ENCODE assay signal across 11 cellular contexts in genomic region chr7:50355817-50356178, GRCh38.
DNase-seq lines count a peak whose midpoint lies in the region; ATAC-seq and TF ChIP-seq lines count a peak whose summit lies in the region.
"Had no signal": no experiment of that assay in that cellular context is flagged by ENCODE, and none has a peak within 500 bp of the region (broad histone marks: within the 10 kb centered on the region; RNA-seq: fewer than 3 reads in every experiment).

No MANE protein-coding gene starts in this region.

- H3K9me3 Mint-ChIP-seq in activated naive CD4-positive, alpha-beta T cell treated with anti-CD3 and anti-CD28 coated beads, Interleukin-2, amount 10 ng/mL, durations not matched to agents 7 days and 5 days, result no peaks in the 10 kb centered on the region
- H3K9me3 Mint-ChIP-seq in stimulated activated naive CD8-positive, alpha-beta T cell treated with anti-CD3 and anti-CD28 coated beads, Interleukin-15, amount 100 ng/mL, for 72 hours, result no peaks in the 10 kb centered on the region

- H3K27ac Mint-ChIP-seq in activated naive CD4-positive, alpha-beta T cell treated with anti-CD3 and anti-CD28 coated beads, Interleukin-2, amount 10 ng/mL, durations not matched to agents 7 days and 5 days, result peak overlapping the region; percentile 95
- H3K27ac Mint-ChIP-seq in stimulated activated naive CD8-positive, alpha-beta T cell treated with anti-CD3 and anti-CD28 coated beads, Interleukin-15, amount 100 ng/mL, for 72 hours, result peak overlapping the region; percentile 99 to 100

- no peak for DNase-seq in activated naive CD4-positive, alpha-beta T cell treated with anti-CD3 and anti-CD28 coated beads, Interleukin-2, amount 10 ng/mL, durations not matched to agents 7 days and 5 days
- DNase-seq in activated naive CD4-positive, alpha-beta T cell (lab: John Stamatoyannopoulos, UW), result no peak
- peak; percentile 18 for DNase-seq in UCSD-AML1 (lab: John Stamatoyannopoulos, UW; ENCODE audit: unreplicated experiment)
- DNase-seq in erythroblast (lab: John Stamatoyannopoulos, UW), result peak; percentile 90 to 92
- DNase-seq in stimulated activated naive CD8-positive, alpha-beta T cell treated with anti-CD3 and anti-CD28 coated beads, Interleukin-15, amount 100 ng/mL, for 72 hours, result no peak
- DNase-seq in D341Med (ENCODE audit: low spot score), result no peak
- no peak for DNase-seq in DMS53 (lab: John Stamatoyannopoulos, UW)
- no peak for DNase-seq in hepatic stellate cell (ENCODE audit: low spot score)
- DNase-seq: NCI-H187, NCI-H748 treated with DMSO at 0.1 percent for 48 hours had no signal

- no peak for ATAC-seq in stimulated activated naive CD8-positive, alpha-beta T cell treated with anti-CD3 and anti-CD28 coated beads, Interleukin-15, amount 100 ng/mL, for 72 hours
- ATAC-seq: gastrocnemius medialis had no signal

- H3K27me3 Mint-ChIP-seq in activated naive CD4-positive, alpha-beta T cell treated with anti-CD3 and anti-CD28 coated beads, Interleukin-2, amount 10 ng/mL, durations not matched to agents 7 days and 5 days, result no peaks in the 10 kb centered on the region
- H3K27me3 Mint-ChIP-seq in stimulated activated naive CD8-positive, alpha-beta T cell treated with anti-CD3 and anti-CD28 coated beads, Interleukin-15, amount 100 ng/mL, for 72 hours, result no peaks in the 10 kb centered on the region

- peak; percentile 52 for TF ChIP-seq POLR2A in erythroblast (IDR thresholded peaks at IDR 0.05; ENCODE audit: low read length)

- peaks cover 97% of the 10 kb centered on the region for H3K4me1 Mint-ChIP-seq in activated naive CD4-positive, alpha-beta T cell treated with anti-CD3 and anti-CD28 coated beads, Interleukin-2, amount 10 ng/mL, durations not matched to agents 7 days and 5 days
- peaks cover 98% of the 10 kb centered on the region for H3K4me1 Mint-ChIP-seq in stimulated activated naive CD8-positive, alpha-beta T cell treated with anti-CD3 and anti-CD28 coated beads, Interleukin-15, amount 100 ng/mL, for 72 hours

- CTCF ChIA-PET in activated naive CD4-positive, alpha-beta T cell treated with anti-CD3 and anti-CD28 coated beads, Interleukin-2, amount 10 ng/mL, durations not matched to agents 7 days and 5 days (lab: Charles Lee), result interaction anchor here (2.1 kb wide), 1 partner anchor 13 kb away, joined by 6 read pairs; no protein-coding TSS in a partner anchor

- peaks cover 86% of the 10 kb centered on the region for H3K36me3 Mint-ChIP-seq in activated naive CD4-positive, alpha-beta T cell treated with anti-CD3 and anti-CD28 coated beads, Interleukin-2, amount 10 ng/mL, durations not matched to agents 7 days and 5 days

- H3K4me3 Mint-ChIP-seq in activated naive CD4-positive, alpha-beta T cell treated with anti-CD3 and anti-CD28 coated beads, Interleukin-2, amount 10 ng/mL, durations not matched to agents 7 days and 5 days, result no peak overlapping the region
- peak overlapping the region; percentile 70 to 79 for H3K4me3 Mint-ChIP-seq in stimulated activated naive CD8-positive, alpha-beta T cell treated with anti-CD3 and anti-CD28 coated beads, Interleukin-15, amount 100 ng/mL, for 72 hours

Comparison
In these comparisons a context has a peak if more than half of its experiments do, and no peak if none do; other contexts are left out.
1. DNase-seq: peak in UCSD-AML1 (single experiment) and erythroblast (2 of 2); none in activated naive CD4-positive, alpha-beta T cell treated with anti-CD3 and anti-CD28 coated beads, Interleukin-2, amount 10 ng/mL, durations not matched to agents 7 days and 5 days (single experiment), activated naive CD4-positive, alpha-beta T cell (0 of 4), stimulated activated naive CD8-positive, alpha-beta T cell treated with anti-CD3 and anti-CD28 coated beads, Interleukin-15, amount 100 ng/mL, for 72 hours (0 of 2), D341Med (single experiment), DMS53 (single experiment) and hepatic stellate cell (single experiment).